ENCODE assay signal across 8 cellular contexts in the genomic region with DNA sequence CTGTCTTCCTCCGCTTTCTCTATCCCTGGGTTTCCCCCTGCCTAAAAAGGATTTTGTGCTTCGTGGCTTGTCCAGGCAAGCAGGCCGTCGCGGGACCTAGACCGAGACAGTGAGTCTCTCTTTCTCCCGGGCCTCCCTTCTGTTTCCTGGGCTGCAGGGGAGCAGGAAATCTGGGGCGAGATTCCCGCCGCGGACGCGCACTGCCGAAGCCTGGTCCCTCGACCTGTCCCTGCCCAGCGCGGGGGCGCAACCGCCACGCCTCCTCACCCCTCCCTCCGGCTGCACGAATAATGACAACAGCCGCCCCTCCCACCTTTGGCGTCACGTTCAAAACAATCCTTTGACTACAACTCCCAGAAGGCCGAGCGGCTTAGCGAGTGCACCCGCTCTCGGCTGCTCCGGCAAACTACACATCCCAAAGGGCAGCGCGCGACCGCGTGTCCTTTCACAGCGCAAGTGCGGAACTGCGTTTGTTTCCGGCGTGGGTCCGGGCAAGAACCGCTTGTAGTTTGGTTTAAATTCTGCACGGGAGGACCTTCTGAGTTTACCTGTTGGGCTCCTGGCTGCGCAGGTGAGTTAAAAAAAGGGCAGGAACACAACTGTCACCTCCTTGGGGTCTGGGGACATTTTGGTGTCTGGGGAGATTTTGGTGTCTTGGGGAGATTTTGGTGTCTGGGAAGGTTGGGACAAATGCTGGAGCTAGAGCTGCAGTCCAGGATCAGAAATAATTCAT.
A peak's percentile ranks its signal among the peaks of the same experiment; 100 is the strongest.
DNase-seq lines count a peak whose midpoint lies in the region; ATAC-seq and TF ChIP-seq lines count a peak whose summit lies in the region.

Gene CLP1, plus strand, starts transcription at position 473 of the 733 bp plus-strand sequence. CDS start 1,715 bp downstream, outside the sequence.

- DNase-seq in AML-193 (lab: John Stamatoyannopoulos, UW) (peak; percentile 95 to 97), NCI-H510A treated with DMSO at 0.1 percent for 48 hours (lab: John Stamatoyannopoulos, UW) (peak; percentile 96), choroid plexus epithelial cell (ENCODE audit: low read depth) (peak; percentile 99), kidney glomerular epithelial cell (lab: John Stamatoyannopoulos, UW) (peak; percentile 98)
- DNase-seq in activated CD4-positive, alpha-beta T cell treated with anti-CD3 and anti-CD28 coated beads for 24 hours (ENCODE audit: low read depth in 2 of 2), result peak; percentile 98 to 99
- DNase-seq in stimulated activated CD4-positive, alpha-beta T cell treated with anti-CD3 and anti-CD28 coated beads, Interleukin-1b, Interleukin-23, amount 100 ng/mL, for 1 hour (ENCODE audit: low read depth in 2 of 2), result peak; percentile 93 to 96

- TF ChIP-seq CTCF in choroid plexus epithelial cell (conservative IDR thresholded peaks at IDR 0.05; ENCODE audit: low read depth, low read length), result no peak

- peak; percentile 75 for TF ChIP-seq POLR2A in GM19193 (IDR thresholded peaks at IDR 0.05; ENCODE audit: extremely low read depth, insufficient read depth, insufficient read length)

- ATAC-seq in HG03439 (IDR thresholded peaks at IDR 0.05; ENCODE audit: unreplicated experiment), result peak; percentile 99

- H3K4me3 ChIP-seq in choroid plexus epithelial cell (ENCODE audit: low read depth, low read length), result peak within 1 kb of the TSS; percentile 87

Comparison
In these comparisons a context has a peak if more than half of its experiments do, and no peak if none do; other contexts are left out.
1. Peak in every context shown above with its lines: DNase-seq, ATAC-seq and H3K4me3 ChIP-seq.